8 cellular contexts compared by ENCODE assay signal in genomic region chr12:124568431-124569374, GRCh38. TPM values are rescaled to one million over a fixed set of nuclear protein-coding genes. Genes with fewer than 3 reads are reported as not detected.
A peak's percentile ranks its signal among the peaks of the same experiment; 100 is the strongest.
DNase-seq lines count a peak whose midpoint lies in the region; ATAC-seq, FAIRE-seq and TF ChIP-seq lines count a peak whose summit lies in the region.

No MANE protein-coding gene starts in this region.

- peaks cover 27% of the 10 kb centered on the region for H4K20me1 ChIP-seq in smooth muscle cell (ENCODE audit: low read depth)

- no peak for FAIRE-seq in kidney (lab: Jason Lieb, UNC)

- DNase-seq in NCI-H1417 (lab: John Stamatoyannopoulos, UW): peak; percentile 68 to 85 (median 70)
- DNase-seq in NCI-H1417 treated with DMSO at 0.1 percent for 48 hours (lab: John Stamatoyannopoulos, UW): no peak
- DNase-seq in OCI-M2 (lab: John Stamatoyannopoulos, UW; ENCODE audit: unreplicated experiment): peak; percentile 19
- peak in 33 of 61 donors; percentile 10 to 71 (median 47) for DNase-seq in caudate nucleus (lab: John Stamatoyannopoulos, UW)
- peak; percentile 91 for DNase-seq in kidney
- DNase-seq in smooth muscle cell (lab: John Stamatoyannopoulos, UW; ENCODE audit: unreplicated experiment): peak; percentile 64
- no peak for DNase-seq in NK-92 (lab: John Stamatoyannopoulos, UW; ENCODE audit: unreplicated experiment)

- H3K9me3 ChIP-seq in kidney (ENCODE audit: control insufficient read depth in 1 of 2, low read length in 2 of 2): no peaks in the 10 kb centered on the region
- H3K9me3 ChIP-seq in smooth muscle cell (replicated peaks; ENCODE audit: low read depth): no peaks in the 10 kb centered on the region

- TF ChIP-seq CTCF in kidney (IDR thresholded peaks at IDR 0.05; ENCODE audit: borderline replicate concordance, extremely low read depth, insufficient read depth) (peak; percentile 30), smooth muscle cell (IDR thresholded peaks at IDR 0.05; ENCODE audit: borderline replicate concordance, insufficient read depth, poor library complexity, severe bottlenecking) (peak; percentile 44)

- intact Hi-C loops in kidney (cut with DNase I): loop anchor here (10.0 kb wide), 1 partner anchor 196 kb away; no protein-coding TSS in a partner anchor

- H3F3A ChIP-seq in smooth muscle cell (ENCODE audit: low read depth): peaks cover 17% of the 10 kb centered on the region

- H3K4me3 ChIP-seq in kidney (ENCODE audit: low read length in 2 of 2): no peak overlapping the region
- peak overlapping the region; percentile 57 for H3K4me3 ChIP-seq in smooth muscle cell

- H3K27ac ChIP-seq in caudate nucleus (ENCODE audit: low read depth, low read length) (peak overlapping the region; percentile 83), kidney (ENCODE audit: low read depth in 2 of 2, low read length in 2 of 2) (peak overlapping the region; percentile 1 to 74), smooth muscle cell (ENCODE audit: low read depth) (peak overlapping the region; percentile 90)

- peaks cover 8 to 13% of the 10 kb centered on the region in 2 donors for H3K4me1 ChIP-seq in kidney (ENCODE audit: control insufficient read depth in 1 of 2, insufficient read depth in 1 of 2, low read depth in 1 of 2, low read length in 2 of 2)
- H3K4me1 ChIP-seq in smooth muscle cell (ENCODE audit: low read depth): peaks cover 27% of the 10 kb centered on the region

- H2AFZ ChIP-seq in smooth muscle cell (ENCODE audit: low read depth): no peak overlapping the region

- H3K79me2 ChIP-seq in smooth muscle cell (ENCODE audit: low read depth): peaks cover 34% of the 10 kb centered on the region

- no peaks in the 10 kb centered on the region for H3K36me3 ChIP-seq in kidney (ENCODE audit: control insufficient read depth in 1 of 2, insufficient read depth in 2 of 2, low read length in 2 of 2)
- no peaks in the 10 kb centered on the region for H3K36me3 ChIP-seq in smooth muscle cell (ENCODE audit: low read depth)

- no peaks in the 10 kb centered on the region for H3K27me3 ChIP-seq in smooth muscle cell (ENCODE audit: low read depth)

- WGBS in smooth muscle cell (ENCODE audit: low lambda C conversion rate): 19% methylated on average over 21 of the region's 28 CpGs

- ATAC-seq in HG02610 (IDR thresholded peaks at IDR 0.05; ENCODE audit: unreplicated experiment): peak; percentile 34

- H3K4me2 ChIP-seq in smooth muscle cell: peak overlapping the region; percentile 95

- H3K9ac ChIP-seq in kidney (ENCODE audit: low read length in 2 of 2) (no peak overlapping the region), smooth muscle cell (ENCODE audit: low read depth) (no peak overlapping the region)

RNA-seq across cellular contexts. Expression of gene NCOR2, which starts 1.3 kb away (rescaled TPM):
- 205 TPM for total RNA-seq in kidney
- 18.7 TPM for polyA plus RNA-seq in kidney (ENCODE audit: insufficient read depth, low read depth, low replicate concordance)
- 64.1 and 64.7 TPM in 2 replicates for total RNA-seq in smooth muscle cell
- polyA plus RNA-seq in smooth muscle cell: 164 and 169 TPM in 2 replicates

Comparison
In these comparisons a context has a peak if more than half of its experiments do, and no peak if none do; other contexts are left out.
1. DNase-seq: peak in NCI-H1417 (3 of 3), OCI-M2 (single experiment), caudate nucleus (33 of 61), kidney (single experiment) and smooth muscle cell (single experiment); none in NCI-H1417 treated with DMSO at 0.1 percent for 48 hours (single experiment) and NK-92 (single experiment).
2. H3K27ac ChIP-seq: peak in every context shown above with its lines; median percentile 90 in smooth muscle cell; 83 in caudate nucleus; 38 in kidney.